In genomic region chr1:184982002-184982954, GRCh38 we compare ENCODE assay signal across 8 cellular contexts. TPM values are rescaled to one million over a fixed set of nuclear protein-coding genes. Genes with fewer than 3 reads are reported as not detected.
A peak's percentile ranks its signal among the peaks of the same experiment; 100 is the strongest.
DNase-seq lines count a peak whose midpoint lies in the region; ATAC-seq lines count a peak whose summit lies in the region.

No MANE protein-coding gene starts in this region.

- no peaks in the 10 kb centered on the region for H3K4me1 ChIP-seq in CD8-positive, alpha-beta memory T cell (ENCODE audit: insufficient read depth, low read length)

- peaks cover 3 to 6% of the 10 kb centered on the region in 2 donors for H3K27me3 Mint-ChIP-seq in CD8-positive, alpha-beta memory T cell

- no peaks in the 10 kb centered on the region for H3K27me3 ChIP-seq in CD8-positive, alpha-beta memory T cell (ENCODE audit: insufficient read depth, low read length, poor library complexity, severe bottlenecking)

- ATAC-seq in GM19438 (IDR thresholded peaks at IDR 0.05; ENCODE audit: low read depth, unreplicated experiment) (peak; percentile 99), HG03460 (IDR thresholded peaks at IDR 0.05; ENCODE audit: unreplicated experiment) (peak; percentile 98)

- POLR2A ChIA-PET in CD8-positive, alpha-beta memory T cell (lab: Charles Lee), result interaction anchor here (1.7 kb wide), 1 partner anchor 177 kb away, joined by 8 read pairs; no protein-coding TSS in a partner anchor

- no peak overlapping the region for H3K4me3 Mint-ChIP-seq in CD8-positive, alpha-beta memory T cell

- peak overlapping the region in 3 of 8 donors; percentile 35 to 81 (median 47) for H3K27ac Mint-ChIP-seq in CD8-positive, alpha-beta memory T cell

- H3K4me1 Mint-ChIP-seq in CD8-positive, alpha-beta memory T cell, result peaks cover 7 to 9% (median 7%) of the 10 kb centered on the region in 3 donors

- H3K9me3 Mint-ChIP-seq in CD8-positive, alpha-beta memory T cell, result no peaks in the 10 kb centered on the region

- no peak overlapping the region for H3K27ac ChIP-seq in CD8-positive, alpha-beta memory T cell (ENCODE audit: low read depth, low read length)

- no peak overlapping the region for H3K4me3 ChIP-seq in CD8-positive, alpha-beta memory T cell (ENCODE audit: low read length)

- peak; percentile 40 to 83 (median 69) for DNase-seq in CD8-positive, alpha-beta memory T cell
- DNase-seq in NCI-H748 treated with DMSO at 0.1 percent for 48 hours (lab: John Stamatoyannopoulos, UW) (peak; percentile 35), dermis microvascular lymphatic vessel endothelial cell (ENCODE audit: low read depth in 2 of 2) (peak; percentile 39 to 67), medulla oblongata (ENCODE audit: extremely low spot score) (peak; percentile 80)
- DNase-seq in activated CD4-positive, alpha-beta T cell treated with anti-CD3 and anti-CD28 coated beads, Interleukin-2, amount 50 U/mL, for 24 hours (ENCODE audit: low read depth in 1 of 2, low spot score in 1 of 2), result peak; percentile 42 to 60
- DNase-seq in stimulated activated CD8-positive, alpha-beta memory T cell treated with anti-CD3 and anti-CD28 coated beads, Interleukin-2, amount 100 ng/mL, for 1 hour (ENCODE audit: low read depth in 2 of 2), result peak; percentile 57 to 68

- H3K36me3 Mint-ChIP-seq in CD8-positive, alpha-beta memory T cell, result no peaks in the 10 kb centered on the region

- no peaks in the 10 kb centered on the region for H3K9me3 ChIP-seq in CD8-positive, alpha-beta memory T cell (ENCODE audit: low read length)

- CTCF ChIA-PET in CD8-positive, alpha-beta memory T cell (lab: Charles Lee), result interaction anchor here (0.7 to 9.3 kb wide), 20 partner anchors 11 to 290 kb away, joined by 3 to 175 read pairs (median 4); partner anchors contain the start of genes RNF2 and SWT1

- no peaks in the 10 kb centered on the region for H3K36me3 ChIP-seq in CD8-positive, alpha-beta memory T cell (ENCODE audit: insufficient read depth, low read length)

RNA-seq across cellular contexts. Expression of gene NIBAN1, which starts 8.0 kb away (rescaled TPM):
- total RNA-seq in CD8-positive, alpha-beta memory T cell, result 10 to 100 TPM; 51.8 to 55.7 TPM
- polyA plus RNA-seq in CD8-positive, alpha-beta memory T cell, result 40.0 TPM
- 2.4 and 4.1 TPM in 2 replicates for total RNA-seq in dermis microvascular lymphatic vessel endothelial cell

Comparison
In these comparisons a context has a peak if more than half of its experiments do, and no peak if none do; other contexts are left out.
1. RNA of gene NIBAN1, which starts 8.0 kb away (total RNA-seq): 51.8 to 55.7 TPM in CD8-positive, alpha-beta memory T cell; 2.4 to 4.1 TPM in dermis microvascular lymphatic vessel endothelial cell; every median in the first group is over 10 times any median in the second.
2. Peak in every context shown above with its lines, with median percentiles within 50 percentile points of each other: DNase-seq.